Comparison of ENCODE assay signal across 20 cellular contexts in genomic region chr10:44933922-44934321, GRCh38. TPM values are rescaled to one million over a fixed set of nuclear protein-coding genes. Genes with fewer than 3 reads are reported as not detected.
"Had no signal": no experiment of that assay in that cellular context is flagged by ENCODE, and none has a peak within 500 bp of the region (broad histone marks: within the 10 kb centered on the region; RNA-seq: fewer than 3 reads in every experiment).

No MANE protein-coding gene starts in this region.

- H3K4me1 ChIP-seq: parathyroid adenoma had no signal

- H3K9me3 ChIP-seq: gastrocnemius medialis, heart right ventricle, mucosa of descending colon, stomach, thoracic aorta, uterus had no signal

- H3K27me3 ChIP-seq: brain microvascular endothelial cell, gastrocnemius medialis, heart right ventricle, stomach, uterus had no signal

- H3K4me3 Mint-ChIP-seq: activated CD4-positive, alpha-beta T cell treated with anti-CD3 and anti-CD28 coated beads, Interleukin-2, amount 10 ng/mL, durations not matched to agents 24 days and 14 days; activated CD8-positive, alpha-beta T cell treated with anti-CD3 and anti-CD28 coated beads, Interleukin-2, amount 10 ng/mL, durations not matched to agents 7 days and 5 days; activated naive CD8-positive, alpha-beta T cell treated with anti-CD3 and anti-CD28 coated beads for 36 hours; activated T-helper 1 cell treated with anti-CD3 and anti-CD28 coated beads, Interleukin-12 subunit alpha, Interleukin-12 subunit beta, Interleukin-2, Interleukin-4 antibody, amounts not matched to agents 30 ng/mL and 10 ng/mL and 1 ng/mL, durations not matched to agents 14 hours and 24 hours and 36 hours; dendritic cell treated with granulocyte-macrophage colony-stimulating factor and Interleukin-4, amounts not matched to agents 40 ng/mL and 50 ng/mL, for 4 days; naive thymus-derived CD4-positive, alpha-beta T cell had no signal

- H3K9ac ChIP-seq: parathyroid adenoma had no signal

- H3K27ac ChIP-seq: brain microvascular endothelial cell, parathyroid adenoma, stomach, uterus had no signal

- H3K36me3 Mint-ChIP-seq: activated naive CD8-positive, alpha-beta T cell treated with anti-CD3 and anti-CD28 coated beads for 36 hours had no signal

- ATAC-seq: activated CD8-positive, alpha-beta T cell treated with anti-CD3 and anti-CD28 coated beads, Interleukin-2, amount 10 ng/mL, durations not matched to agents 7 days and 5 days; gastrocnemius medialis; mucosa of descending colon; naive thymus-derived CD4-positive, alpha-beta T cell had no signal

- H3K27ac Mint-ChIP-seq: activated CD4-positive, alpha-beta T cell treated with anti-CD3 and anti-CD28 coated beads, Interleukin-2, amount 10 ng/mL, durations not matched to agents 24 days and 14 days; activated naive CD8-positive, alpha-beta T cell treated with anti-CD3 and anti-CD28 coated beads for 36 hours; activated T-helper 1 cell treated with anti-CD3 and anti-CD28 coated beads, Interleukin-12 subunit alpha, Interleukin-12 subunit beta, Interleukin-2, Interleukin-4 antibody, amounts not matched to agents 30 ng/mL and 10 ng/mL and 1 ng/mL, durations not matched to agents 14 hours and 24 hours and 36 hours had no signal

- H3K4me3 ChIP-seq: gastrocnemius medialis, heart right ventricle, mucosa of descending colon, smooth muscle cell, stomach, thoracic aorta, uterus had no signal

- H3K36me3 ChIP-seq: brain microvascular endothelial cell, gastrocnemius medialis, heart right ventricle, stomach, thoracic aorta, uterus had no signal

- H3K9me3 Mint-ChIP-seq: activated CD4-positive, alpha-beta T cell treated with anti-CD3 and anti-CD28 coated beads, Interleukin-2, amount 10 ng/mL, durations not matched to agents 24 days and 14 days; activated T-helper 1 cell treated with anti-CD3 and anti-CD28 coated beads, Interleukin-12 subunit alpha, Interleukin-12 subunit beta, Interleukin-2, Interleukin-4 antibody, amounts not matched to agents 30 ng/mL and 10 ng/mL and 1 ng/mL, durations not matched to agents 14 hours and 24 hours and 36 hours; dendritic cell treated with granulocyte-macrophage colony-stimulating factor and Interleukin-4, amounts not matched to agents 40 ng/mL and 50 ng/mL, for 4 days had no signal

- DNase-seq: activated CD4-positive, alpha-beta T cell treated with anti-CD3 and anti-CD28 coated beads, Interleukin-2, amount 10 ng/mL, durations not matched to agents 24 days and 14 days; activated CD4-positive, CD25-positive, alpha-beta regulatory T cell; activated CD8-positive, alpha-beta T cell treated with anti-CD3 and anti-CD28 coated beads, Interleukin-2, amount 10 ng/mL, durations not matched to agents 7 days and 5 days; activated naive CD8-positive, alpha-beta T cell treated with anti-CD3 and anti-CD28 coated beads for 36 hours; brain microvascular endothelial cell; gastrocnemius medialis; mammary epithelial cell; mucosa of descending colon; naive thymus-derived CD4-positive, alpha-beta T cell; retina; stomach; SW 1271; uterus had no signal

- H2AFZ ChIP-seq: parathyroid adenoma had no signal

- H3K27me3 Mint-ChIP-seq: activated CD4-positive, alpha-beta T cell treated with anti-CD3 and anti-CD28 coated beads, Interleukin-2, amount 10 ng/mL, durations not matched to agents 24 days and 14 days had no signal

- H3K4me2 ChIP-seq: smooth muscle cell had no signal

RNA-seq across cellular contexts. Expression of gene TMEM72, which starts 22.8 kb away (rescaled TPM):
- total RNA-seq: activated CD4-positive, alpha-beta T cell treated with anti-CD3 and anti-CD28 coated beads, Interleukin-2, amount 10 ng/mL, durations not matched to agents 24 days and 14 days; activated CD8-positive, alpha-beta T cell treated with anti-CD3 and anti-CD28 coated beads, Interleukin-2, amount 10 ng/mL, durations not matched to agents 7 days and 5 days; activated naive CD8-positive, alpha-beta T cell treated with anti-CD3 and anti-CD28 coated beads for 36 hours; activated T-helper 1 cell treated with anti-CD3 and anti-CD28 coated beads, Interleukin-12 subunit alpha, Interleukin-12 subunit beta, Interleukin-2, Interleukin-4 antibody, amounts not matched to agents 30 ng/mL and 10 ng/mL and 1 ng/mL, durations not matched to agents 14 hours and 24 hours and 36 hours; epithelial cell of proximal tubule; gastrocnemius medialis; mammary epithelial cell; naive thymus-derived CD4-positive, alpha-beta T cell; smooth muscle cell; thoracic aorta had no signal
- polyA plus RNA-seq: heart right ventricle; mammary epithelial cell; naive thymus-derived CD4-positive, alpha-beta T cell; smooth muscle cell had no signal

RNA-seq across cellular contexts. Expression of gene DEPP1, which starts 44.7 kb away (rescaled TPM):
- total RNA-seq: activated CD8-positive, alpha-beta T cell treated with anti-CD3 and anti-CD28 coated beads, Interleukin-2, amount 10 ng/mL, durations not matched to agents 7 days and 5 days had no signal
